ENCODE assay signal across 9 cellular contexts in genomic region chr2:127107622-127107999, GRCh38. TPM values are rescaled to one million over a fixed set of nuclear protein-coding genes. Genes with fewer than 3 reads are reported as not detected.
DNase-seq lines count a peak whose midpoint lies in the region; ATAC-seq and FAIRE-seq lines count a peak whose summit lies in the region.
"Had no signal": no experiment of that assay in that cellular context is flagged by ENCODE, and none has a peak within 500 bp of the region (broad histone marks: within the 10 kb centered on the region; RNA-seq: fewer than 3 reads in every experiment).

No MANE protein-coding gene starts in this region.

- peak overlapping the region; percentile 83 for H3K4me3 Mint-ChIP-seq in activated T-helper 1 cell treated with anti-CD3 and anti-CD28 coated beads, Interleukin-12 subunit alpha, Interleukin-12 subunit beta, Interleukin-2, Interleukin-4 antibody, amounts not matched to agents 30 ng/mL and 10 ng/mL and 1 ng/mL, durations not matched to agents 14 hours and 24 hours and 36 hours

- H3K27ac ChIP-seq in small intestine (ENCODE audit: low read depth in 1 of 2, low read length in 1 of 2) = peak overlapping the region; percentile 67 to 68

- H3K36me3 ChIP-seq in iPS-15b (ENCODE audit: control insufficient read depth, insufficient read depth, low read length) = no peaks in the 10 kb centered on the region
- H3K36me3 ChIP-seq in small intestine (ENCODE audit: control insufficient read depth in 2 of 2, insufficient read depth in 2 of 2, low read length in 2 of 2) = no peaks in the 10 kb centered on the region

- intact Hi-C loops in Right ventricle myocardium superior (cut with DNase I) (no loop called here), left ventricle myocardium superior (cut with micrococcal nuclease) (no loop called here)
- intact Hi-C loops in activated T-helper 1 cell treated with anti-CD3 and anti-CD28 coated beads, Interleukin-12 subunit alpha, Interleukin-12 subunit beta, Interleukin-2, Interleukin-4 antibody, amounts not matched to agents 30 ng/mL and 10 ng/mL and 1 ng/mL, durations not matched to agents 14 hours and 24 hours and 36 hours (cut with micrococcal nuclease) = loop anchor here (1.0 kb wide), 3 partner anchors 26 to 43 kb away; no protein-coding TSS in a partner anchor

- no peak overlapping the region for H3K27ac Mint-ChIP-seq in activated T-helper 1 cell treated with anti-CD3 and anti-CD28 coated beads, Interleukin-12 subunit alpha, Interleukin-12 subunit beta, Interleukin-2, Interleukin-4 antibody, amounts not matched to agents 30 ng/mL and 10 ng/mL and 1 ng/mL, durations not matched to agents 14 hours and 24 hours and 36 hours

- no peak for FAIRE-seq in small intestine (lab: Jason Lieb, UNC)
- FAIRE-seq: islet of Langerhans had no signal

- no peaks in the 10 kb centered on the region for H3K36me3 Mint-ChIP-seq in activated T-helper 1 cell treated with anti-CD3 and anti-CD28 coated beads, Interleukin-12 subunit alpha, Interleukin-12 subunit beta, Interleukin-2, Interleukin-4 antibody, amounts not matched to agents 30 ng/mL and 10 ng/mL and 1 ng/mL, durations not matched to agents 14 hours and 24 hours and 36 hours (ENCODE audit: low read depth)

- no peak overlapping the region for H3K9ac ChIP-seq in iPS-15b (ENCODE audit: low read depth, low read length)

- peak overlapping the region; percentile 79 for H3K4me3 ChIP-seq in iPS-15b (ENCODE audit: low read depth, low read length)
- H3K4me3 ChIP-seq in small intestine (ENCODE audit: low read depth in 1 of 2, low read length in 2 of 2) = peak overlapping the region; percentile 34 to 81

- in situ Hi-C loops in KBM-7 (cut with MboI; ENCODE audit: low pct_unique_long_range_greater_than_20kb, low sequenced_read_pairs) = no loop called here

- peaks cover 6% of the 10 kb centered on the region for H3K27me3 ChIP-seq in iPS-15b (ENCODE audit: control insufficient read depth, insufficient read depth, low read length)
- H3K27me3 ChIP-seq in small intestine (ENCODE audit: control insufficient read depth in 2 of 2, insufficient read depth in 2 of 2, low read length in 2 of 2) = peaks cover 0 to 3% of the 10 kb centered on the region in 2 donors

- peaks cover 6% of the 10 kb centered on the region for H3K4me1 Mint-ChIP-seq in activated T-helper 1 cell treated with anti-CD3 and anti-CD28 coated beads, Interleukin-12 subunit alpha, Interleukin-12 subunit beta, Interleukin-2, Interleukin-4 antibody, amounts not matched to agents 30 ng/mL and 10 ng/mL and 1 ng/mL, durations not matched to agents 14 hours and 24 hours and 36 hours (ENCODE audit: low read depth)

- DNase-seq in Right ventricle myocardium superior = no peak
- no peak for DNase-seq in left ventricle myocardium superior
- no peak for DNase-seq in activated T-helper 1 cell treated with anti-CD3 and anti-CD28 coated beads, Interleukin-12 subunit alpha, Interleukin-12 subunit beta, Interleukin-2, Interleukin-4 antibody, amounts not matched to agents 30 ng/mL and 10 ng/mL and 1 ng/mL, durations not matched to agents 14 hours and 24 hours and 36 hours (ENCODE audit: low spot score)
- DNase-seq in small intestine = peak; percentile 52
- DNase-seq in KBM-7 = no peak

- peaks cover 40% of the 10 kb centered on the region for H3K27me3 Mint-ChIP-seq in activated T-helper 1 cell treated with anti-CD3 and anti-CD28 coated beads, Interleukin-12 subunit alpha, Interleukin-12 subunit beta, Interleukin-2, Interleukin-4 antibody, amounts not matched to agents 30 ng/mL and 10 ng/mL and 1 ng/mL, durations not matched to agents 14 hours and 24 hours and 36 hours (ENCODE audit: insufficient read depth)

- H3K4me1 ChIP-seq in iPS-15b (ENCODE audit: control insufficient read depth, insufficient read depth, low read length) (peaks cover 9% of the 10 kb centered on the region), small intestine (ENCODE audit: control insufficient read depth in 2 of 2, insufficient read depth in 1 of 2, low read depth in 1 of 2, low read length in 1 of 2) (peaks cover 0 to 3% of the 10 kb centered on the region in 2 donors)

- H3K9me3 ChIP-seq in iPS-15b (ENCODE audit: control insufficient read depth, insufficient read depth, low read length) = no peaks in the 10 kb centered on the region
- no peaks in the 10 kb centered on the region for H3K9me3 ChIP-seq in small intestine (ENCODE audit: control insufficient read depth, low read depth)

- 7 to 10% (median 10%) methylated on average over 17 of the region's 17 CpGs for WGBS in small intestine, 3 donors

- H3K9me3 Mint-ChIP-seq in activated T-helper 1 cell treated with anti-CD3 and anti-CD28 coated beads, Interleukin-12 subunit alpha, Interleukin-12 subunit beta, Interleukin-2, Interleukin-4 antibody, amounts not matched to agents 30 ng/mL and 10 ng/mL and 1 ng/mL, durations not matched to agents 14 hours and 24 hours and 36 hours = no peaks in the 10 kb centered on the region

- ATAC-seq in Right ventricle myocardium superior (ENCODE audit: poor library complexity) = peak; percentile 2
- no peak for ATAC-seq in left ventricle myocardium superior
- peak; percentile 24 for ATAC-seq in HG03520 (IDR thresholded peaks at IDR 0.05; ENCODE audit: unreplicated experiment)
- no peak for ATAC-seq in GM21528 (IDR thresholded peaks at IDR 0.05; ENCODE audit: low FRiP score, unreplicated experiment)

RNA-seq across cellular contexts. Expression of gene BIN1, which starts 0.7 kb away (rescaled TPM):
- 15.7 TPM for total RNA-seq in Right ventricle myocardium superior
- 15.0 TPM for total RNA-seq in left ventricle myocardium superior
- 38.4 and 41.9 TPM in 2 replicates for total RNA-seq in activated T-helper 1 cell treated with anti-CD3 and anti-CD28 coated beads, Interleukin-12 subunit alpha, Interleukin-12 subunit beta, Interleukin-2, Interleukin-4 antibody, amounts not matched to agents 30 ng/mL and 10 ng/mL and 1 ng/mL, durations not matched to agents 14 hours and 24 hours and 36 hours
- 10 to 100 TPM in 2 of 3 donors, 1 to 10 TPM in 1; 6.7 to 40.7 (median 16.8) TPM for polyA plus RNA-seq in small intestine

Comparison
In these comparisons a context has a peak if more than half of its experiments do, and no peak if none do; other contexts are left out.
1. ATAC-seq: peak in Right ventricle myocardium superior (single experiment) and HG03520 (single experiment); none in left ventricle myocardium superior (single experiment) and GM21528 (single experiment).